ENCODE assay signal across 8 cellular contexts in genomic region chr14:50047274-50047676, GRCh38.
DNase-seq lines count a peak whose midpoint lies in the region; ATAC-seq and TF ChIP-seq lines count a peak whose summit lies in the region.

No MANE protein-coding gene starts in this region.

- H3K9me2 ChIP-seq in Loucy (replicated peaks; ENCODE audit: low read depth, low read length) = no peaks in the 10 kb centered on the region

- TF ChIP-seq POLR2A in vagina (IDR thresholded peaks at IDR 0.05) = no peak

- DNase-seq in GM13976 (ENCODE audit: low spot score) (peak; percentile 78), Right ventricle myocardium superior (no peak), vagina (ENCODE audit: extremely low spot score in 2 of 2) (no peak), NCI-H446 treated with DMSO at 0.1 percent for 48 hours (lab: John Stamatoyannopoulos, UW) (no peak), mesenteric fat pad (ENCODE audit: low spot score) (no peak)
- no peak for DNase-seq in effector CD4-positive, alpha-beta T cell

- H3K27ac ChIP-seq in vagina = peak overlapping the region; percentile 67

- H3K9me3 ChIP-seq in Loucy (ENCODE audit: insufficient read depth, low read depth, low read length) = no peaks in the 10 kb centered on the region
- H3K9me3 ChIP-seq in vagina = no peaks in the 10 kb centered on the region

- H3K4me2 ChIP-seq in Loucy (ENCODE audit: low read depth, low read length, poor library complexity, severe bottlenecking) = peak overlapping the region; percentile 3

- H4K20me1 ChIP-seq in Loucy (ENCODE audit: insufficient read depth, low read length, poor library complexity, severe bottlenecking) = no peaks in the 10 kb centered on the region

- no peak overlapping the region for H3K4me3 ChIP-seq in Loucy (ENCODE audit: low read length, poor library complexity, severe bottlenecking)
- no peak overlapping the region for H3K4me3 ChIP-seq in vagina

- TF ChIP-seq CTCF in GM13976 (IDR thresholded peaks at IDR 0.05; ENCODE audit: borderline replicate concordance, control extremely low read depth, extremely low read depth, insufficient read depth, missing control alignments) (no peak), Loucy (conservative IDR thresholded peaks at IDR 0.05; ENCODE audit: low read length) (no peak), vagina (IDR thresholded peaks at IDR 0.05) (no peak)

- H3K4me1 ChIP-seq in Loucy (ENCODE audit: insufficient read depth, low read length, poor library complexity, severe bottlenecking) (peaks cover 34% of the 10 kb centered on the region), vagina (peaks cover 26% of the 10 kb centered on the region)

- H2AFZ ChIP-seq in Loucy (ENCODE audit: low read length) = peak overlapping the region; percentile 21

- intact Hi-C loops in Right ventricle myocardium superior (cut with DNase I) = no loop called here
- intact Hi-C loops in vagina (cut with DNase I) = no loop called here

- in situ Hi-C loops in GM13976 (cut with MboI; ENCODE audit: low sequenced_read_pairs, unreplicated experiment) = no loop called here

- ATAC-seq in GM21526 (IDR thresholded peaks at IDR 0.05; ENCODE audit: low FRiP score, unreplicated experiment) (peak; percentile 52), Right ventricle myocardium superior (ENCODE audit: poor library complexity) (peak; percentile 52)

- H3K36me3 ChIP-seq in Loucy (ENCODE audit: insufficient read depth, low read length) = no peaks in the 10 kb centered on the region
- H3K36me3 ChIP-seq in vagina = no peaks in the 10 kb centered on the region

- H3K79me2 ChIP-seq in Loucy (ENCODE audit: insufficient read depth, low read length) = no peaks in the 10 kb centered on the region

- H3K9ac ChIP-seq in Loucy (ENCODE audit: low read depth, low read length, poor library complexity, severe bottlenecking) = no peak overlapping the region

- H3K27me3 ChIP-seq in Loucy (ENCODE audit: insufficient read depth, low read length, poor library complexity, severe bottlenecking) = no peaks in the 10 kb centered on the region
- no peaks in the 10 kb centered on the region for H3K27me3 ChIP-seq in vagina

- H3F3A ChIP-seq in Loucy (ENCODE audit: low read depth) = no peaks in the 10 kb centered on the region; the same call in 1 of the 2 replicates
